In genomic region chr16:58129097-58129936, GRCh38 we compare ENCODE assay signal across 8 cellular contexts. TPM values are rescaled to one million over a fixed set of nuclear protein-coding genes. Genes with fewer than 3 reads are reported as not detected.
DNase-seq lines count a peak whose midpoint lies in the region; ATAC-seq and TF ChIP-seq lines count a peak whose summit lies in the region.

CFAP20 (minus strand) TSS chr16:58129381; CDS start chr16:58129115, 266 bp downstream.

- H3K27ac ChIP-seq in Panc1 (ENCODE audit: low read length) = peak within 1 kb of the TSS; percentile 76
- peak within 1 kb of the TSS; percentile 90 to 95 for H3K27ac ChIP-seq in mucosa of rectum (ENCODE audit: low read depth in 2 of 2, low read length in 2 of 2)

- H3K4me1 ChIP-seq in Panc1 (ENCODE audit: control insufficient read depth, insufficient read depth, low read length) (peaks cover 12% of the 10 kb centered on the region), mucosa of rectum (ENCODE audit: control insufficient read depth in 2 of 2, insufficient read depth in 2 of 2, low read length in 2 of 2) (peaks cover 21 to 27% of the 10 kb centered on the region in 2 donors)

- in situ Hi-C loops in Panc1 (cut with HindIII; ENCODE audit: low pct_unique_long_range_greater_than_20kb, low sequenced_read_pairs) = no loop called here

- TF ChIP-seq POLR2A in erythroblast (IDR thresholded peaks at IDR 0.05; ENCODE audit: low read length) = peak; percentile 91

- no peaks in the 10 kb centered on the region for H3K9me3 Mint-ChIP-seq in activated T-cell treated with anti-CD3 and anti-CD28 coated beads, Interleukin-2, amount 50 U/mL, for 4 hours

- H3K27me3 Mint-ChIP-seq in activated T-cell treated with anti-CD3 and anti-CD28 coated beads, Interleukin-2, amount 50 U/mL, for 4 hours (ENCODE audit: low read depth) = no peaks in the 10 kb centered on the region

- H3K27me3 ChIP-seq in Panc1 (ENCODE audit: control insufficient read depth, insufficient read depth, low read length) (no peaks in the 10 kb centered on the region), mucosa of rectum (ENCODE audit: control insufficient read depth in 2 of 2, insufficient read depth in 2 of 2, low read length in 2 of 2) (no peaks in the 10 kb centered on the region)

- H3K4me3 ChIP-seq in Panc1 (ENCODE audit: low read depth in 2 of 2, low read length in 2 of 2) = peak within 1 kb of the TSS; percentile 59 to 77
- H3K4me3 ChIP-seq in mucosa of rectum (ENCODE audit: low read length in 2 of 2) = peak within 1 kb of the TSS; percentile 79 to 84

- CTCF ChIA-PET in Panc1 (lab: Charles Lee) = no interaction called here

- peak within 1 kb of the TSS; percentile 83 for H3K4me3 Mint-ChIP-seq in activated T-cell treated with anti-CD3 and anti-CD28 coated beads, Interleukin-2, amount 50 U/mL, for 4 hours

- no peaks in the 10 kb centered on the region for H3K9me3 ChIP-seq in Panc1 (ENCODE audit: control insufficient read depth, insufficient read depth, low read depth, low read length)
- no peaks in the 10 kb centered on the region for H3K9me3 ChIP-seq in mucosa of rectum (ENCODE audit: control insufficient read depth in 2 of 2, low read length in 2 of 2)

- POLR2A ChIA-PET in Panc1 (lab: Charles Lee) = interaction anchor here (0.6 to 1.0 kb wide), 2 partner anchors 104 kb away, joined by 4 to 14 read pairs; partner anchors contain the start of gene MMP15

- no TSS peak for BruUV-seq in Panc1 (replicated peaks; lab: Mats Ljungman, UMichigan)

- TF ChIP-seq CTCF in Panc1 (IDR thresholded peaks at IDR 0.05) = no peak

- intact Hi-C loops in Panc1 (cut with micrococcal nuclease; ENCODE audit: unreplicated experiment) = loop anchor here (2.0 kb wide), 1 partner anchor 103 kb away; no protein-coding TSS in a partner anchor

- H3K9ac ChIP-seq in mucosa of rectum (ENCODE audit: low read depth in 1 of 2, low read length in 2 of 2) = peak within 1 kb of the TSS; percentile 78 to 98

- ATAC-seq in GM21723 (IDR thresholded peaks at IDR 0.05; ENCODE audit: unreplicated experiment) (peak; percentile 88), Panc1 (peak; percentile 95)
- ATAC-seq in activated T-cell treated with anti-CD3 and anti-CD28 coated beads, Interleukin-2, amount 50 U/mL, for 4 hours = peak; percentile 94

- H3K36me3 ChIP-seq in Panc1 (ENCODE audit: control insufficient read depth, insufficient read depth, low read length) (no peaks in the 10 kb centered on the region), mucosa of rectum (ENCODE audit: control insufficient read depth in 2 of 2, insufficient read depth in 2 of 2, low read length in 2 of 2) (no peaks in the 10 kb centered on the region)

- peaks cover 42% of the 10 kb centered on the region for H3K4me1 Mint-ChIP-seq in activated T-cell treated with anti-CD3 and anti-CD28 coated beads, Interleukin-2, amount 50 U/mL, for 4 hours (ENCODE audit: low read depth)

- DNase-seq in DMS53 (lab: John Stamatoyannopoulos, UW) = peak; percentile 100
- DNase-seq in KG1 (lab: John Stamatoyannopoulos, UW) = peak; percentile 93
- DNase-seq in Panc1 (ENCODE audit: low read depth, low spot score) = peak; percentile 95
- DNase-seq in activated T-cell treated with anti-CD3 and anti-CD28 coated beads, Interleukin-2, amount 50 U/mL, for 4 hours = peak; percentile 94
- peak; percentile 100 for DNase-seq in erythroblast (lab: John Stamatoyannopoulos, UW)
- DNase-seq in stimulated activated CD8-positive, alpha-beta memory T cell treated with anti-CD3 and anti-CD28 coated beads, Interleukin-4, amount 100 ng/mL, for 48 hours = peak; percentile 98

- no peaks in the 10 kb centered on the region for H3K36me3 Mint-ChIP-seq in activated T-cell treated with anti-CD3 and anti-CD28 coated beads, Interleukin-2, amount 50 U/mL, for 4 hours (ENCODE audit: insufficient read depth)

RNA-seq across cellular contexts. Expression of gene CFAP20, which starts in this region (rescaled TPM):
- 25.9 TPM for total RNA-seq in Panc1 (2021; ENCODE audit: unreplicated experiment)
- 32.8 TPM for polyA plus RNA-seq in Panc1 (2012; ENCODE audit: insufficient read length)
- 10 to 100 TPM; 60.6 to 77.5 (median 65.3) TPM for total RNA-seq in activated T-cell treated with anti-CD3 and anti-CD28 coated beads, Interleukin-2, amount 50 U/mL, for 4 hours

Comparison
In these comparisons a context has a peak if more than half of its experiments do, and no peak if none do; other contexts are left out.
1. Peak in every context shown above with its lines: DNase-seq, ATAC-seq, H3K4me3 ChIP-seq and H3K27ac ChIP-seq.